In genomic region chr17:82338858-82339633, GRCh38 we compare ENCODE assay signal across 1 cellular context.
TF ChIP-seq lines count a peak whose summit lies in the region.

No MANE protein-coding gene starts in this region.

TF ChIP-seq in GM23338, 12 proteins besides CTCF, POLR2A, EP300 and RAD21 (continued from another document):
- TF ChIP-seq, protein P1, sequence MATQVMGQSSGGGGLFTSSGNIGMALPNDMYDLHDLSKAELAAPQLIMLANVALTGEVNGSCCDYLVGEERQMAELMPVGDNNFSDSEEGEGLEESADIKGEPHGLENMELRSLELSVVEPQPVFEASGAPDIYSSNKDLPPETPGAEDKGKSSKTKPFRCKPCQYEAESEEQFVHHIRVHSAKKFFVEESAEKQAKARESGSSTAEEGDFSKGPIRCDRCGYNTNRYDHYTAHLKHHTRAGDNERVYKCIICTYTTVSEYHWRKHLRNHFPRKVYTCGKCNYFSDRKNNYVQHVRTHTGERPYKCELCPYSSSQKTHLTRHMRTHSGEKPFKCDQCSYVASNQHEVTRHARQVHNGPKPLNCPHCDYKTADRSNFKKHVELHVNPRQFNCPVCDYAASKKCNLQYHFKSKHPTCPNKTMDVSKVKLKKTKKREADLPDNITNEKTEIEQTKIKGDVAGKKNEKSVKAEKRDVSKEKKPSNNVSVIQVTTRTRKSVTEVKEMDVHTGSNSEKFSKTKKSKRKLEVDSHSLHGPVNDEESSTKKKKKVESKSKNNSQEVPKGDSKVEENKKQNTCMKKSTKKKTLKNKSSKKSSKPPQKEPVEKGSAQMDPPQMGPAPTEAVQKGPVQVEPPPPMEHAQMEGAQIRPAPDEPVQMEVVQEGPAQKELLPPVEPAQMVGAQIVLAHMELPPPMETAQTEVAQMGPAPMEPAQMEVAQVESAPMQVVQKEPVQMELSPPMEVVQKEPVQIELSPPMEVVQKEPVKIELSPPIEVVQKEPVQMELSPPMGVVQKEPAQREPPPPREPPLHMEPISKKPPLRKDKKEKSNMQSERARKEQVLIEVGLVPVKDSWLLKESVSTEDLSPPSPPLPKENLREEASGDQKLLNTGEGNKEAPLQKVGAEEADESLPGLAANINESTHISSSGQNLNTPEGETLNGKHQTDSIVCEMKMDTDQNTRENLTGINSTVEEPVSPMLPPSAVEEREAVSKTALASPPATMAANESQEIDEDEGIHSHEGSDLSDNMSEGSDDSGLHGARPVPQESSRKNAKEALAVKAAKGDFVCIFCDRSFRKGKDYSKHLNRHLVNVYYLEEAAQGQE (IDR thresholded peaks at IDR 0.05; ENCODE audit: unreplicated experiment) = no peak
